11 cellular contexts compared by ENCODE assay signal in the genomic region with DNA sequence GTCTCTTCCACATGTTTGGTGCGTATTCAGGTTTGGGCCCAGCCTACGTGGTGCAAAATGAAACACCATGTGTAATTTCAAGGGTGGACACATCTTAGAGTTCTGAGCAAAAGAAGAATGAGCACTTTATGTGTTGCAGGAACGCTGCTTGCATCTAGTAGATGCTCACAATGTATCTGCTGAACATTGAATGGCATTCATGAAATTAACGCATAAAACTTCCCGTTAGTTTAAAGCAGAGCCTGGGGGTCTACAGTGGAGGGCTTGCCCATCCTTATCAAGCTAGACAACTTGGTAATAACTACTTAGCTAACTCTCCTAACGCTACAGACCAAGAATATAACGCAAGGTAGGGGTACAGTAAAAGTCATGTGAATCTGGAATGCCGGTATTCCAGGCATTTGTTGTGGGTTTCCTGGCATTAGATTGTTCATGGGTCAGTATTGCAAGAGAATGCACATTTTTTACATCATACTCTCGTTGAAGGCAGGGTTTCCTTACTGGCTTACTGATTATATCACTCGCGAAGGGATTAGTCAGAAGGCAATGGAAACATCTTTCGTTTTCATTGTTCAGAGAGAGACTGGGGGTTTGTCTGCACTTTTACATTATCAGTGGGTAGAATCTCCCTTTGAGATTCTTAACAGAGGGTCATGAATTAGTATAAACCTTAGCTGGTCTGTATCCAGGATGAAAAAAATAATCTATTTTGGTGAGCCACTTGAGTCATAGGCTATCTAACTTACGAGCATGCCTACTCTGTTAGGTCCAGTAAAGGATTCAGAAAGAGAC.
A peak's percentile ranks its signal among the peaks of the same experiment; 100 is the strongest.
DNase-seq lines count a peak whose midpoint lies in the region; TF ChIP-seq lines count a peak whose summit lies in the region.
"Had no signal": no experiment of that assay in that cellular context is flagged by ENCODE, and none has a peak within 500 bp of the region (broad histone marks: within the 10 kb centered on the region; RNA-seq: fewer than 3 reads in every experiment).

No MANE protein-coding gene starts in this region.

- no peaks in the 10 kb centered on the region for H3K9me3 Mint-ChIP-seq in Caco-2 (ENCODE audit: unreplicated experiment)

- H3K4me2 ChIP-seq in mesenchymal stem cell (ENCODE audit: low read length, poor library complexity, severe bottlenecking), result no peak overlapping the region

- peak overlapping the region; percentile 56 for H2BK15ac ChIP-seq in mesenchymal stem cell (ENCODE audit: low read depth, poor library complexity, severe bottlenecking)

- H4K8ac ChIP-seq in mesenchymal stem cell (ENCODE audit: low read length), result peak overlapping the region; percentile 94

- no peaks in the 10 kb centered on the region for H3K27me3 Mint-ChIP-seq in Caco-2 (ENCODE audit: insufficient read depth, unreplicated experiment)

- H4K91ac ChIP-seq in mesenchymal stem cell (ENCODE audit: low read length), result peak overlapping the region; percentile 79

- no peak overlapping the region for H2BK5ac ChIP-seq in mesenchymal stem cell (ENCODE audit: low read depth, low read length, poor library complexity, severe bottlenecking)

- H3K36me3 Mint-ChIP-seq in Caco-2 (ENCODE audit: insufficient read depth, unreplicated experiment), result no peaks in the 10 kb centered on the region

- H3K9me3 ChIP-seq in Caco-2, result no peaks in the 10 kb centered on the region
- no peaks in the 10 kb centered on the region for H3K9me3 ChIP-seq in mesenchymal stem cell (ENCODE audit: control insufficient read depth, low read length)
- H3K9me3 ChIP-seq: colonic mucosa, tibial nerve had no signal

- TF ChIP-seq CTCF in Caco-2 (IDR thresholded peaks at IDR 0.05; ENCODE audit: insufficient read depth in 1 of 2, low read depth in 1 of 2, low read length in 1 of 2, severe bottlenecking in 1 of 2, unreplicated experiment in 1 of 2) (no peak), cardiac fibroblast (IDR thresholded peaks at IDR 0.05; ENCODE audit: low read depth, low read length) (no peak)

- H3K4me3 ChIP-seq in Caco-2 (ENCODE audit: low read depth, low read length), result no peak overlapping the region
- peak overlapping the region in 1 of 2 donors; percentile 21 for H3K4me3 ChIP-seq in cardiac fibroblast (replicated peaks in 1 of 2; ENCODE audit: low read depth in 2 of 2, low read length in 2 of 2)
- H3K4me3 ChIP-seq in mesenchymal stem cell (ENCODE audit: insufficient read depth in 1 of 2, low read depth in 1 of 2, low read length in 2 of 2), result no peak overlapping the region
- H3K4me3 ChIP-seq: colonic mucosa, tibial nerve had no signal

- H3K4me1 Mint-ChIP-seq in Caco-2 (ENCODE audit: low read depth, unreplicated experiment), result peaks cover 46% of the 10 kb centered on the region

- no peak overlapping the region for H3K9ac ChIP-seq in mesenchymal stem cell (ENCODE audit: low read length)

- peak overlapping the region; percentile 45 for H3K4me3 Mint-ChIP-seq in Caco-2 (ENCODE audit: unreplicated experiment)

- peaks cover 1% of the 10 kb centered on the region for H3K79me1 ChIP-seq in mesenchymal stem cell (replicated peaks; ENCODE audit: low read length, poor library complexity, severe bottlenecking)

- H3K18ac ChIP-seq in mesenchymal stem cell (ENCODE audit: low read depth in 1 of 2, low read length in 2 of 2), result peak overlapping the region; percentile 44 to 84

- H3K4me1 ChIP-seq in Caco-2 (peaks cover 36% of the 10 kb centered on the region), mesenchymal stem cell (ENCODE audit: control insufficient read depth, insufficient read depth, low read depth, low read length) (peaks cover 11% of the 10 kb centered on the region)
- H3K4me1 ChIP-seq: colonic mucosa had no signal

- peak overlapping the region; percentile 94 for H3K27ac ChIP-seq in mesenchymal stem cell (ENCODE audit: low read length, poor library complexity, severe bottlenecking)
- H3K27ac ChIP-seq: colonic mucosa had no signal

- 46% methylated on average over 11 of the region's 13 CpGs for WGBS in mesenchymal stem cell

- DNase-seq in Caco-2 (peak in 1 of 2 experiments; percentile 72), M059J (ENCODE audit: low read depth) (peak; percentile 98), cardiac fibroblast (ENCODE audit: low read depth in 2 of 2) (peak; percentile 96 to 99), mesenchymal stem cell (peak; percentile 98), NCI-H526 (lab: John Stamatoyannopoulos, UW) (no peak), SKM-1 (lab: John Stamatoyannopoulos, UW; ENCODE audit: unreplicated experiment) (no peak), NK-92 (lab: John Stamatoyannopoulos, UW; ENCODE audit: unreplicated experiment) (no peak)
- no peak for DNase-seq in NK-92 treated with Interleukin-12 subunit alpha and Interleukin-12 subunit beta, amount 100 ng/mL, for 24 hours (lab: John Stamatoyannopoulos, UW)
- DNase-seq: colonic mucosa, NCI-H446 had no signal

- H3K36me3 ChIP-seq in Caco-2 (ENCODE audit: control insufficient read depth, insufficient read depth, low read length) (no peaks in the 10 kb centered on the region), mesenchymal stem cell (ENCODE audit: control insufficient read depth in 1 of 2, insufficient read depth in 2 of 2, low read depth in 1 of 2, low read length in 2 of 2) (no peaks in the 10 kb centered on the region)
- H3K36me3 ChIP-seq: colonic mucosa, tibial nerve had no signal

- peak overlapping the region in 1 of 2 experiments; percentile 40 for H3K23ac ChIP-seq in mesenchymal stem cell (ENCODE audit: low read length in 2 of 2)

- POLR2A ChIA-PET in Caco-2 (lab: Charles Lee), result interaction anchor here (0.7 kb wide), 1 partner anchor 294 kb away, joined by 3 read pairs; no protein-coding TSS in a partner anchor

- no peak overlapping the region for H2AFZ ChIP-seq in mesenchymal stem cell (ENCODE audit: low read depth, low read length)

- H3K27me3 ChIP-seq in Caco-2 (replicated peaks; ENCODE audit: control insufficient read depth, insufficient read depth, low read length) (no peaks in the 10 kb centered on the region), mesenchymal stem cell (ENCODE audit: control insufficient read depth in 1 of 2, insufficient read depth in 1 of 2, low read length in 2 of 2) (no peaks in the 10 kb centered on the region)
- H3K27me3 ChIP-seq: colonic mucosa, tibial nerve had no signal

- intact Hi-C loops in Caco-2 (cut with micrococcal nuclease; ENCODE audit: unreplicated experiment), result no loop called here

- H3K4ac ChIP-seq in mesenchymal stem cell (ENCODE audit: low read depth in 1 of 2, low read length in 2 of 2), result peak overlapping the region; percentile 60 to 88

- H2BK12ac ChIP-seq in mesenchymal stem cell (ENCODE audit: low read length in 2 of 2), result peak overlapping the region; percentile 75 to 96

- BruUV-seq in Caco-2 (replicated peaks; lab: Mats Ljungman, UMichigan), result no TSS peak

- H3K27ac Mint-ChIP-seq in Caco-2 (ENCODE audit: unreplicated experiment), result peak overlapping the region; percentile 85

- H3K14ac ChIP-seq in mesenchymal stem cell (ENCODE audit: low read length in 2 of 2), result no peak overlapping the region

- H2BK120ac ChIP-seq in mesenchymal stem cell (ENCODE audit: low read depth, low read length), result no peak overlapping the region

- peak overlapping the region; percentile 91 for H2AK5ac ChIP-seq in mesenchymal stem cell (ENCODE audit: low read length, severe bottlenecking)

- CTCF ChIA-PET in Caco-2 (lab: Charles Lee), result interaction anchor here (0.6 kb wide), 1 partner anchor 229 kb away, joined by 4 read pairs; the partner anchor contains the start of gene EPAS1

Comparison
In these comparisons a context has a peak if more than half of its experiments do, and no peak if none do; other contexts are left out.
1. DNase-seq: peak in M059J (single experiment), cardiac fibroblast (2 of 2) and mesenchymal stem cell (single experiment); none in NCI-H526 (0 of 2), SKM-1 (single experiment), NK-92 treated with Interleukin-12 subunit alpha and Interleukin-12 subunit beta, amount 100 ng/mL, for 24 hours (single experiment) and NK-92 (single experiment).